ENCODE assay signal across 26 cellular contexts in genomic region chr2:10784719-10785118, GRCh38. TPM values are rescaled to one million over a fixed set of nuclear protein-coding genes. Genes with fewer than 3 reads are reported as not detected.
A peak's percentile ranks its signal among the peaks of the same experiment; 100 is the strongest.
DNase-seq lines count a peak whose midpoint lies in the region; ATAC-seq, FAIRE-seq and TF ChIP-seq lines count a peak whose summit lies in the region.
"Had no signal": no experiment of that assay in that cellular context is flagged by ENCODE, and none has a peak within 500 bp of the region (broad histone marks: within the 10 kb centered on the region; RNA-seq: fewer than 3 reads in every experiment).

No MANE protein-coding gene starts in this region.

- H3K27ac ChIP-seq in heart left ventricle (peak overlapping the region in 9 of 12 donors; percentile 14 to 65 (median 35)), kidney (ENCODE audit: low read depth in 2 of 2, low read length in 2 of 2) (no peak overlapping the region), rectal smooth muscle tissue (ENCODE audit: low read depth, low read length) (peak overlapping the region; percentile 38), HepG2 (ENCODE audit: extremely low read length, insufficient read depth, low read length) (no peak overlapping the region)
- H3K27ac ChIP-seq: HL-60, RWPE1, SK-N-MC had no signal

- POLR2A ChIA-PET in HepG2 (lab: Yijun Ruan, JAX) = interaction anchor here (1.0 kb wide), 1 partner anchor 28 kb away, joined by 4 read pairs; the partner anchor contains the start of gene PDIA6

- TF ChIP-seq RAD21 in HepG2 (CRISPR knock-in tag; IDR thresholded peaks at IDR 0.05) = no peak

- TF ChIP-seq CTCF in heart left ventricle (IDR thresholded peaks at IDR 0.05) = no peak
- no peak for TF ChIP-seq CTCF in kidney (IDR thresholded peaks at IDR 0.05; ENCODE audit: borderline replicate concordance, extremely low read depth, insufficient read depth)
- no peak for TF ChIP-seq CTCF in HepG2 (CRISPR knock-in tag; IDR thresholded peaks at IDR 0.05)

- peaks cover 11% of the 10 kb centered on the region for H4K20me1 ChIP-seq in HepG2 (ENCODE audit: insufficient read depth, low read length)

- H3K9me3 ChIP-seq in heart left ventricle (no peaks in the 10 kb centered on the region), kidney (ENCODE audit: control insufficient read depth in 1 of 2, low read length in 2 of 2) (no peaks in the 10 kb centered on the region), HepG2 (ENCODE audit: low read length) (no peaks in the 10 kb centered on the region)

- FAIRE-seq in kidney (lab: Jason Lieb, UNC) (no peak), HepG2 (lab: Jason Lieb, UNC) (no peak)
- FAIRE-seq: K562 had no signal

- no peak overlapping the region for H3K4me2 ChIP-seq in HepG2 (ENCODE audit: low read depth, low read length)

- H3K4me1 ChIP-seq in heart left ventricle (peaks cover 0 to 5% (median 0%) of the 10 kb centered on the region in 12 donors), kidney (ENCODE audit: control insufficient read depth in 1 of 2, insufficient read depth in 1 of 2, low read depth in 1 of 2, low read length in 2 of 2) (peaks cover 4 to 10% of the 10 kb centered on the region in 2 donors), rectal smooth muscle tissue (ENCODE audit: control insufficient read depth, insufficient read depth, low read length) (no peaks in the 10 kb centered on the region), HepG2 (ENCODE audit: insufficient read depth, low read length) (peaks cover 20% of the 10 kb centered on the region)

- intact Hi-C loops in heart left ventricle (cut with DNase I) (no loop called here), cardiac septum (cut with DNase I) (no loop called here), kidney (cut with DNase I) (no loop called here), HepG2 (cut with micrococcal nuclease; ENCODE audit: unreplicated experiment) (no loop called here)

- H3K9ac ChIP-seq in kidney (ENCODE audit: low read length in 2 of 2) (no peak overlapping the region), rectal smooth muscle tissue (ENCODE audit: low read length) (no peak overlapping the region), HepG2 (ENCODE audit: insufficient read depth, low read depth, low read length) (no peak overlapping the region)

- H3K27me3 ChIP-seq in heart left ventricle (no peaks in the 10 kb centered on the region), rectal smooth muscle tissue (ENCODE audit: control insufficient read depth, insufficient read depth, low read length) (no peaks in the 10 kb centered on the region), HepG2 (ENCODE audit: control insufficient read depth in 1 of 2, insufficient read depth in 2 of 2, low read length in 2 of 2) (no peaks in the 10 kb centered on the region)

- TF ChIP-seq EP300 in HepG2 (IDR thresholded peaks at IDR 0.05; ENCODE audit: low read depth in 2 of 2, low read length in 2 of 2) = no peak
- no peak for TF ChIP-seq EP300 in HepG2 (CRISPR knock-in tag; IDR thresholded peaks at IDR 0.05; ENCODE audit: borderline replicate concordance)

- 74 to 85% (median 80%) methylated on average over 9 of the region's 9 CpGs for WGBS in heart left ventricle, 4 donors
- 95% methylated on average over 9 of the region's 9 CpGs for WGBS in HepG2 (ENCODE audit: low lambda C conversion rate)

- CTCF ChIA-PET in HepG2 (lab: Yijun Ruan, JAX; ENCODE audit: low intra/inter-chr PET ratio, low total read pairs) = no interaction called here

- TF ChIP-seq POLR2A in heart left ventricle (IDR thresholded peaks at IDR 0.05) (no peak), HepG2 (IDR thresholded peaks at IDR 0.05; ENCODE audit: insufficient read depth in 1 of 2, low read depth in 2 of 2, low read length in 2 of 2) (no peak)

- H3K36me3 ChIP-seq in heart left ventricle = peaks cover 2 to 100% (median 96%) of the 10 kb centered on the region in 9 donors
- peaks cover 41 to 59% of the 10 kb centered on the region in 2 donors for H3K36me3 ChIP-seq in kidney (ENCODE audit: control insufficient read depth in 1 of 2, insufficient read depth in 2 of 2, low read length in 2 of 2)
- H3K36me3 ChIP-seq in rectal smooth muscle tissue (ENCODE audit: control insufficient read depth, insufficient read depth, low read length) = peaks cover 36% of the 10 kb centered on the region
- peaks cover 46 to 94% of the 10 kb centered on the region in 2 experiments for H3K36me3 ChIP-seq in HepG2 (replicated peaks in 1 of 2; ENCODE audit: control insufficient read depth in 1 of 2, insufficient read depth in 2 of 2, low read length in 2 of 2)

- ATAC-seq in heart left ventricle = peak in 1 of 4 donors; percentile 9
- ATAC-seq in HG03097 (IDR thresholded peaks at IDR 0.05; ENCODE audit: low FRiP score, unreplicated experiment) = no peak
- no peak for ATAC-seq in HepG2
- ATAC-seq: HCT116, K562, Panc1 had no signal

- BruUV-seq in HepG2 (replicated peaks; lab: Mats Ljungman, UMichigan) = no TSS peak

- H3K79me2 ChIP-seq in HepG2 (ENCODE audit: insufficient read depth, low read length) = peaks cover 2% of the 10 kb centered on the region

- H2AFZ ChIP-seq in HepG2 (ENCODE audit: low read length) = no peak overlapping the region

- in situ Hi-C loops in HepG2 (cut with HindIII; ENCODE audit: extremely low pct_ligation_motif_present, low pct_unique_long_range_greater_than_20kb) = no loop called here

- H3K4me3 ChIP-seq in heart left ventricle = no peak overlapping the region
- H3K4me3 ChIP-seq in kidney (ENCODE audit: low read length in 2 of 2) = no peak overlapping the region
- H3K4me3 ChIP-seq in rectal smooth muscle tissue (ENCODE audit: low read length) = no peak overlapping the region
- H3K4me3 ChIP-seq in HepG2 (replicated peaks in 1 of 3; ENCODE audit: insufficient read depth in 1 of 3, low read depth in 2 of 3, low read length in 3 of 3) = no peak overlapping the region
- H3K4me3 ChIP-seq: K562, SK-N-MC had no signal

- no peak for DNase-seq in heart left ventricle
- DNase-seq in cardiac septum (ENCODE audit: low spot score) = no peak
- peak; percentile 34 for DNase-seq in kidney
- DNase-seq in kidney tubule cell (ENCODE audit: low spot score) = no peak
- DNase-seq in HepG2 (ENCODE audit: low spot score) = no peak
- DNase-seq: C1 segment of cervical spinal cord; CD4-positive, alpha-beta memory T cell; COR-L47; DMS53; Kasumi-1; NCI-H1092 treated with DMSO at 0.1 percent for 48 hours; NCI-H1436; NCI-H2081 treated with DMSO at 0.1 percent for 48 hours; NCI-H2171; NCI-H226; NCI-H510A; NCI-H69; SIG-M5 had no signal

TF ChIP-seq in HepG2, 621 proteins besides CTCF, POLR2A, EP300 and RAD21:
- no peak for TF ChIP-seq ZBTB1 (CRISPR knock-in tag; IDR thresholded peaks at IDR 0.05; ENCODE audit: borderline replicate concordance)
- no peak for TF ChIP-seq PRMT3 (CRISPR knock-in tag; IDR thresholded peaks at IDR 0.05; ENCODE audit: borderline replicate concordance, low read depth)
- TF ChIP-seq ZBTB7B (CRISPR knock-in tag; IDR thresholded peaks at IDR 0.05) = no peak
- no peak for TF ChIP-seq ZNF557 (CRISPR knock-in tag; IDR thresholded peaks at IDR 0.05)
- no peak for TF ChIP-seq ZNF501 (CRISPR knock-in tag; IDR thresholded peaks at IDR 0.05)
- no peak for TF ChIP-seq MXD1 (CRISPR knock-in tag; IDR thresholded peaks at IDR 0.05)
- no peak for TF ChIP-seq CEBPG (CRISPR knock-in tag; IDR thresholded peaks at IDR 0.05)
- no peak for TF ChIP-seq SYNCRIP (IDR thresholded peaks at IDR 0.05; ENCODE audit: insufficient read depth, low read depth, low read length)
- TF ChIP-seq ZNF773 (CRISPR knock-in tag; IDR thresholded peaks at IDR 0.05; ENCODE audit: borderline replicate concordance) = no peak
- no peak for TF ChIP-seq ZNF136 (CRISPR knock-in tag; IDR thresholded peaks at IDR 0.05; ENCODE audit: low read depth)
- no peak for TF ChIP-seq GATA4 (IDR thresholded peaks at IDR 0.05; ENCODE audit: borderline replicate concordance, low read depth)
- no peak for TF ChIP-seq HOXA5 (CRISPR knock-in tag; IDR thresholded peaks at IDR 0.05)
- no peak for TF ChIP-seq ZNF292 (CRISPR knock-in tag; IDR thresholded peaks at IDR 0.05; ENCODE audit: borderline replicate concordance, low read depth)

RNA-seq across cellular contexts. Expression of gene PDIA6, which starts 27.9 kb away (rescaled TPM):
- total RNA-seq in heart left ventricle = 100 to 1,000 TPM in 6 of 9 donors, 10 to 100 TPM in 3; 78.2 to 178 (median 110) TPM
- polyA plus RNA-seq in heart left ventricle = 100 to 1,000 TPM in 1 of 2 donors, 10 to 100 TPM in 1; 32.0 to 402 TPM
- total RNA-seq in cardiac septum = 130 TPM
- 225 TPM for total RNA-seq in kidney
- 190 TPM for polyA plus RNA-seq in kidney (ENCODE audit: insufficient read depth, low read depth, low replicate concordance)
- total RNA-seq in HepG2 (2016; rRNA removed; fragmentation: Illumina TruSeq; extraction: Trizol) = 318 and 642 TPM in 2 replicates
- 56.1 and 61.3 TPM in 2 replicates for total RNA-seq in HepG2 (2016; cell fraction: cytosol; rRNA removed; fragmentation: Illumina TruSeq; extraction: Trizol; ENCODE audit: low read depth)
- 300 and 675 TPM in 2 replicates for total RNA-seq in HepG2 (2016; cell fraction: insoluble cytoplasmic fraction; rRNA removed; fragmentation: Illumina TruSeq; extraction: Trizol)
- total RNA-seq in HepG2 (2016; cell fraction: membrane; rRNA removed; fragmentation: Illumina TruSeq; extraction: Trizol) = 124 and 135 TPM in 2 replicates
- 502 and 568 TPM in 2 replicates for total RNA-seq in HepG2 (2016; cell fraction: nucleus; rRNA removed; fragmentation: Illumina TruSeq; extraction: Trizol)
- 418 and 586 TPM in 2 replicates for polyA plus RNA-seq in HepG2 (2011; rRNA removed)
- 484 and 553 TPM in 2 replicates for polyA plus RNA-seq in HepG2 (2011; cell fraction: cytosol; rRNA removed)
- 135 and 158 TPM in 2 replicates for polyA plus RNA-seq in HepG2 (2011; cell fraction: nucleus; rRNA removed)
- 484 and 600 TPM in 2 replicates for polyA plus RNA-seq in HepG2 (2012)
- polyA plus RNA-seq in HepG2 (2016; cell fraction: cytosol; fragmentation: Illumina TruSeq; extraction: Trizol; ENCODE audit: low read depth) = 61.3 and 65.3 TPM in 2 replicates
- 289 and 301 TPM in 2 replicates for polyA plus RNA-seq in HepG2 (2016; cell fraction: insoluble cytoplasmic fraction; fragmentation: Illumina TruSeq; extraction: Trizol; ENCODE audit: low read depth)
- 102 and 106 TPM in 2 replicates for polyA plus RNA-seq in HepG2 (2016; cell fraction: membrane; fragmentation: Illumina TruSeq; extraction: Trizol; ENCODE audit: low read depth)
- polyA plus RNA-seq in HepG2 (2016; cell fraction: nucleus; fragmentation: Illumina TruSeq; extraction: Trizol; ENCODE audit: insufficient read depth, low read depth) = 690 and 757 TPM in 2 replicates
- 87.6 and 158 TPM in 2 replicates for polyA minus RNA-seq in HepG2 (2011; rRNA and poly(A)+ RNA removed; ENCODE audit: low replicate concordance)
- polyA minus RNA-seq in HepG2 (2011; cell fraction: cytosol; rRNA and poly(A)+ RNA removed) = 230 and 245 TPM in 2 replicates
- polyA minus RNA-seq in HepG2 (2011; cell fraction: nucleus; rRNA and poly(A)+ RNA removed) = 115 and 127 TPM in 2 replicates

Comparison
In these comparisons a context has a peak if more than half of its experiments do, and no peak if none do; other contexts are left out.
1. H3K27ac ChIP-seq: peak in heart left ventricle (9 of 12) and rectal smooth muscle tissue (single experiment); none in kidney (0 of 2) and HepG2 (single experiment).